In the genomic region with DNA sequence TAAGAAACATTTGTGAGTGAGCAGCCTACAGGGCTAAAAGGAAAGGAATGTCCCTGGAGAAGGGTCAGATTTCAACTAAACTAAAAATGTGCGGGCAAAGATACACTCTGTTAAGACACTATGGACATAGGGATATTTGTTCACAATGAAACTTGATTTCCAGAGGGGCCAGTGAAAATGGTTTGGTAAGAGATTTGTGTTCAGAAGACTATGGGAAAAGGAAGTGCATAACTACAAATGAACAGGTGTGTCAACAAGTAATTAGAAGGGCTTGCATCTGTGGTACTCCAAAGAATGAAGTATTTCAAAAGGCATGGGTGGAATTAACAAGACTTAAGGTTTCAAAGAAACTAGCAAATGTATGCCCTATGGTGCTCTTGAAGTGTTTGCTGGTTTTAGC, we compare ENCODE assay signal across 19 cellular contexts.
DNase-seq lines count a peak whose midpoint lies in the region; ATAC-seq and TF ChIP-seq lines count a peak whose summit lies in the region.
"Had no signal": no experiment of that assay in that cellular context is flagged by ENCODE, and none has a peak within 500 bp of the region (broad histone marks: within the 10 kb centered on the region; RNA-seq: fewer than 3 reads in every experiment).

No MANE protein-coding gene starts in this region.

- no peak overlapping the region for H4K8ac ChIP-seq in mesenchymal stem cell (ENCODE audit: low read length)

- H2BK120ac ChIP-seq in mesenchymal stem cell (ENCODE audit: low read depth, low read length) = no peak overlapping the region

- no peak for ATAC-seq in mucosa of descending colon
- ATAC-seq: A549, T-helper 17 cell had no signal

- H3K27ac ChIP-seq in mesenchymal stem cell (ENCODE audit: low read length, poor library complexity, severe bottlenecking) = no peak overlapping the region
- H3K27ac ChIP-seq: A549, HL-60, Peyer's patch had no signal

- no peak overlapping the region for H3K14ac ChIP-seq in mesenchymal stem cell (ENCODE audit: low read length in 2 of 2)

- no peak overlapping the region for H3K23ac ChIP-seq in mesenchymal stem cell (ENCODE audit: low read length in 2 of 2)

- H3K9me3 Mint-ChIP-seq in osteocyte (ENCODE audit: unreplicated experiment) = peaks cover 4% of the 10 kb centered on the region
- H3K9me3 Mint-ChIP-seq: HFFc6 had no signal

- DNase-seq in NCI-H2081 (lab: John Stamatoyannopoulos, UW) (peak; percentile 19 to 64), NCI-H2081 treated with DMSO at 0.1 percent for 48 hours (lab: John Stamatoyannopoulos, UW) (no peak), NCI-H1105 treated with DMSO at 0.1 percent for 48 hours (lab: John Stamatoyannopoulos, UW) (peak; percentile 56), NCI-H748 (lab: John Stamatoyannopoulos, UW; ENCODE audit: unreplicated experiment) (peak; percentile 61), osteocyte (ENCODE audit: extremely low spot score, unreplicated experiment) (no peak), mesenchymal stem cell (no peak), mucosa of descending colon (no peak)
- no peak for DNase-seq in effector CD4-positive, alpha-beta T cell
- DNase-seq: COR-L47, GF-D8, HFFc6, NCI-H2227 treated with DMSO at 0.1 percent for 48 hours, NCI-H82, Peyer's patch, Right ventricle myocardium superior, T-helper 17 cell had no signal

- H3K27me3 ChIP-seq in mesenchymal stem cell (ENCODE audit: control insufficient read depth in 1 of 2, insufficient read depth in 1 of 2, low read length in 2 of 2) = no peaks in the 10 kb centered on the region
- H3K27me3 ChIP-seq: Peyer's patch had no signal

- H2AK5ac ChIP-seq in mesenchymal stem cell (ENCODE audit: low read length, severe bottlenecking) = no peak overlapping the region

- H3K4me1 ChIP-seq in mesenchymal stem cell (ENCODE audit: control insufficient read depth, insufficient read depth, low read depth, low read length) (peaks cover 2% of the 10 kb centered on the region), mucosa of descending colon (ENCODE audit: low read depth) (no peaks in the 10 kb centered on the region)

- H4K91ac ChIP-seq in mesenchymal stem cell (ENCODE audit: low read length) = no peak overlapping the region

- H3K36me3 Mint-ChIP-seq in osteocyte (ENCODE audit: unreplicated experiment) = peaks cover 9% of the 10 kb centered on the region

- 100% methylated on average over 1 of the region's 1 CpG for WGBS in mesenchymal stem cell

- no peak overlapping the region for H2BK15ac ChIP-seq in mesenchymal stem cell (ENCODE audit: low read depth, poor library complexity, severe bottlenecking)

- no peaks in the 10 kb centered on the region for H3K27me3 Mint-ChIP-seq in osteocyte (ENCODE audit: unreplicated experiment)
- H3K27me3 Mint-ChIP-seq: T-helper 17 cell had no signal

- H3K9me3 ChIP-seq in mesenchymal stem cell (ENCODE audit: control insufficient read depth, low read length) (no peaks in the 10 kb centered on the region), mucosa of descending colon (no peaks in the 10 kb centered on the region)
- H3K9me3 ChIP-seq: A549, Peyer's patch had no signal

- H2BK12ac ChIP-seq in mesenchymal stem cell (ENCODE audit: low read length in 2 of 2) = no peak overlapping the region

- H3K4ac ChIP-seq in mesenchymal stem cell (ENCODE audit: low read depth in 1 of 2, low read length in 2 of 2) = no peak overlapping the region

- H3K36me3 ChIP-seq in mesenchymal stem cell (ENCODE audit: control insufficient read depth in 1 of 2, insufficient read depth in 2 of 2, low read depth in 1 of 2, low read length in 2 of 2) = peaks cover 0 to 15% of the 10 kb centered on the region in 2 experiments
- no peaks in the 10 kb centered on the region for H3K36me3 ChIP-seq in mucosa of descending colon (ENCODE audit: low read depth)
- H3K36me3 ChIP-seq: Peyer's patch had no signal

- no peak for TF ChIP-seq CTCF in osteocyte (IDR thresholded peaks at IDR 0.05)
- no peak for TF ChIP-seq CTCF in mucosa of descending colon (IDR thresholded peaks at IDR 0.05)

- H3K4me1 Mint-ChIP-seq in osteocyte (ENCODE audit: unreplicated experiment) = peaks cover 30% of the 10 kb centered on the region

- H3K4me3 ChIP-seq in mesenchymal stem cell (ENCODE audit: insufficient read depth in 1 of 2, low read depth in 1 of 2, low read length in 2 of 2) (no peak overlapping the region), mucosa of descending colon (no peak overlapping the region)
- H3K4me3 ChIP-seq: A549, Peyer's patch had no signal

- H3K4me3 Mint-ChIP-seq in osteocyte (ENCODE audit: unreplicated experiment) = no peak overlapping the region
- H3K4me3 Mint-ChIP-seq: CD14-positive monocyte, HFFc6, T-helper 17 cell had no signal

- H3K9ac ChIP-seq in mesenchymal stem cell (ENCODE audit: low read length) = no peak overlapping the region

- peaks cover 5% of the 10 kb centered on the region for H3K79me1 ChIP-seq in mesenchymal stem cell (replicated peaks; ENCODE audit: low read length, poor library complexity, severe bottlenecking)

- no peak overlapping the region for H3K18ac ChIP-seq in mesenchymal stem cell (ENCODE audit: low read depth in 1 of 2, low read length in 2 of 2)

- no peak overlapping the region for H2AFZ ChIP-seq in mesenchymal stem cell (ENCODE audit: low read depth, low read length)

- H3K27ac Mint-ChIP-seq in osteocyte (ENCODE audit: unreplicated experiment) = peak overlapping the region; percentile 63
- H3K27ac Mint-ChIP-seq: HFFc6, T-helper 17 cell had no signal

- H2BK5ac ChIP-seq in mesenchymal stem cell (ENCODE audit: low read depth, low read length, poor library complexity, severe bottlenecking) = no peak overlapping the region

- intact Hi-C loops in mucosa of descending colon (cut with DNase I, micrococcal nuclease) = no loop called here

- H3K4me2 ChIP-seq in mesenchymal stem cell (ENCODE audit: low read length, poor library complexity, severe bottlenecking) = no peak overlapping the region
- H3K4me2 ChIP-seq: A549 had no signal

Comparison
In these comparisons a context has a peak if more than half of its experiments do, and no peak if none do; other contexts are left out.
1. DNase-seq: peak in NCI-H2081 (2 of 2), NCI-H1105 treated with DMSO at 0.1 percent for 48 hours (single experiment) and NCI-H748 (single experiment); none in NCI-H2081 treated with DMSO at 0.1 percent for 48 hours (single experiment), osteocyte (single experiment), mesenchymal stem cell (single experiment), mucosa of descending colon (0 of 3) and effector CD4-positive, alpha-beta T cell (single experiment).